8 cellular contexts compared by ENCODE assay signal in genomic region chr19:16041571-16042386, GRCh38. TPM values are rescaled to one million over a fixed set of nuclear protein-coding genes. Genes with fewer than 3 reads are reported as not detected.
DNase-seq lines count a peak whose midpoint lies in the region; ATAC-seq and TF ChIP-seq lines count a peak whose summit lies in the region.

No MANE protein-coding gene starts in this region.

- H3K27me3 Mint-ChIP-seq in activated CD8-positive, alpha-beta T cell treated with anti-CD3 and anti-CD28 coated beads for 36 hours: no peaks in the 10 kb centered on the region
- H3K27me3 Mint-ChIP-seq in memory B cell: peaks cover 1% of the 10 kb centered on the region

- H3K4me3 Mint-ChIP-seq in activated CD8-positive, alpha-beta T cell treated with anti-CD3 and anti-CD28 coated beads for 36 hours: no peak overlapping the region
- H3K4me3 Mint-ChIP-seq in memory B cell: peak overlapping the region; percentile 50

- CTCF ChIA-PET in AG04449 (lab: Yijun Ruan, JAX): interaction anchor here (0.7 to 4.5 kb wide), 45 partner anchors 9 to 412 kb away, joined by 3 to 101 read pairs (median 7); partner anchors contain the start of genes AP1M1, FAM32A, RAB8A and TPM4
- CTCF ChIA-PET in activated CD8-positive, alpha-beta T cell treated with anti-CD3 and anti-CD28 coated beads for 36 hours (lab: Charles Lee): interaction anchor here (0.6 to 3.7 kb wide), 61 partner anchors 9 to 412 kb away, joined by 3 to 61 read pairs (median 4); partner anchors contain the start of genes AP1M1, CIB3, FAM32A and HSH2D

- peaks cover 9% of the 10 kb centered on the region for H3K4me1 Mint-ChIP-seq in activated CD8-positive, alpha-beta T cell treated with anti-CD3 and anti-CD28 coated beads for 36 hours (ENCODE audit: low read depth)
- peaks cover 4% of the 10 kb centered on the region for H3K4me1 Mint-ChIP-seq in memory B cell

- peak; percentile 93 for TF ChIP-seq CTCF in AG04449 (IDR thresholded peaks at IDR 0.05; ENCODE audit: insufficient read depth, low read length, missing control alignments)
- peak; percentile 99 for TF ChIP-seq CTCF in activated CD8-positive, alpha-beta T cell treated with anti-CD3 and anti-CD28 coated beads for 36 hours (IDR thresholded peaks at IDR 0.05)

- POLR2A ChIA-PET in AG04449 (lab: Yijun Ruan, JAX): interaction anchor here (0.6 to 1.7 kb wide), 9 partner anchors 35 to 143 kb away, joined by 3 to 9 read pairs (median 3); partner anchors contain the start of genes FAM32A and TPM4
- POLR2A ChIA-PET in activated CD8-positive, alpha-beta T cell treated with anti-CD3 and anti-CD28 coated beads for 36 hours (lab: Charles Lee): interaction anchor here (0.6 to 1.3 kb wide), 3 partner anchors 115 to 302 kb away, joined by 3 to 4 read pairs (median 3); no protein-coding TSS in a partner anchor

- H3K4me3 ChIP-seq in AG04449 (ENCODE audit: low read depth, low read length): peak overlapping the region; percentile 12

- intact Hi-C loops in activated CD8-positive, alpha-beta T cell treated with anti-CD3 and anti-CD28 coated beads for 36 hours (cut with micrococcal nuclease): loop anchor here (2.0 kb wide), 1 partner anchor 141 kb away; no protein-coding TSS in a partner anchor

- no peaks in the 10 kb centered on the region for H3K36me3 Mint-ChIP-seq in activated CD8-positive, alpha-beta T cell treated with anti-CD3 and anti-CD28 coated beads for 36 hours (ENCODE audit: low read depth)
- H3K36me3 Mint-ChIP-seq in memory B cell: no peaks in the 10 kb centered on the region

- DNase-seq in AG04449 (ENCODE audit: low read depth, low spot score) (peak; percentile 12), GM19240 (ENCODE audit: insufficient read length, low spot score) (peak; percentile 81), NCI-H748 treated with DMSO at 0.1 percent for 48 hours (lab: John Stamatoyannopoulos, UW) (peak; percentile 16), ecto neural progenitor cell (ENCODE audit: low spot score) (peak; percentile 90), memory B cell (ENCODE audit: low spot score in 2 of 2) (peak; percentile 84 to 88)
- peak; percentile 77 for DNase-seq in activated CD8-positive, alpha-beta T cell treated with anti-CD3 and anti-CD28 coated beads for 36 hours
- DNase-seq in stimulated activated CD8-positive, alpha-beta memory T cell treated with anti-CD3 and anti-CD28 coated beads, Interleukin-12 subunit alpha, Interleukin-12 subunit beta, amount 100 ng/mL, for 24 hours (ENCODE audit: extremely low read depth): peak; percentile 42

- H3K9me3 Mint-ChIP-seq in activated CD8-positive, alpha-beta T cell treated with anti-CD3 and anti-CD28 coated beads for 36 hours: no peaks in the 10 kb centered on the region
- H3K9me3 Mint-ChIP-seq in memory B cell: no peaks in the 10 kb centered on the region

- ATAC-seq in activated CD8-positive, alpha-beta T cell treated with anti-CD3 and anti-CD28 coated beads for 36 hours: peak; percentile 89
- ATAC-seq in memory B cell (ENCODE audit: low read depth) (peak; percentile 82), HG02763 (IDR thresholded peaks at IDR 0.05; ENCODE audit: unreplicated experiment) (no peak)

- no peak overlapping the region for H3K27ac Mint-ChIP-seq in activated CD8-positive, alpha-beta T cell treated with anti-CD3 and anti-CD28 coated beads for 36 hours
- no peak overlapping the region for H3K27ac Mint-ChIP-seq in memory B cell

RNA-seq across cellular contexts. Expression of gene TPM4, which starts 34.5 kb away (rescaled TPM):
- total RNA-seq in activated CD8-positive, alpha-beta T cell treated with anti-CD3 and anti-CD28 coated beads for 36 hours: 100 to 1,000 TPM; 230 to 232 TPM

Comparison
In these comparisons a context has a peak if more than half of its experiments do, and no peak if none do; other contexts are left out.
1. DNase-seq: peak in every context shown above with its lines; median percentile 90 in ecto neural progenitor cell; 86 in memory B cell; 81 in GM19240; 77 in activated CD8-positive, alpha-beta T cell treated with anti-CD3 and anti-CD28 coated beads for 36 hours; 42 in stimulated activated CD8-positive, alpha-beta memory T cell treated with anti-CD3 and anti-CD28 coated beads, Interleukin-12 subunit alpha, Interleukin-12 subunit beta, amount 100 ng/mL, for 24 hours; 16 in NCI-H748 treated with DMSO at 0.1 percent for 48 hours; 12 in AG04449.